1 cellular context compared by ENCODE assay signal in the genomic region with DNA sequence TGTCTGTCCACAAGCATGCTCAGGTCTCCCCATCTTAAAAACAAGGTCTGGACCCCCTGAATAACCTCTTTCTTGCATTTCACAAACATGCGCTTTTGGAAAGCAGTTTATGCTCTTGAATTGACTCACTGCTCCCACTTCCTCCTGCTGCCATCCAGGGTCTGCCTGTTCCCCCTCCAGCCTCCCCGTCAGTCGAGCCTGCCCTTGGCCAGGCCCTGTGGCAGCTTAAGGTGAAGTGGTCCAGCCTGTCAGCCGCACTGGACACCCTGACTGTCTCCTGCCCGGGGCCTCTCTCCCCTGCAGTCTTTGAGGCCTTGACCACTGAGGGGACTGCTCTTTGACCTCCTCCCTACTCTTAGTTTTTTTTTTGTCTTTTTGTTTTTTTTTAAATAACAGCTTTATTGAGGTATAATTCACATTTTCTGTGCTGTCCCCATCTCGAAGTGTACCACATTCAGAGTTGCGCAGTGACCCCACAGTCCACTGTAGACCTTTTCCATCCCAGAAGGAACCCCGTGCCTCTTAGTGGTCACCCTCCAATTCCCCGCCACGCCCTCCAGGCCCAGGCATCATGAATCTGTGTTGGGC.
TF ChIP-seq lines count a peak whose summit lies in the region.

No MANE protein-coding gene starts in this region.

TF ChIP-seq in GM12878, 131 proteins besides CTCF, POLR2A, EP300 and RAD21 (continues in another document):
- TF ChIP-seq, protein P1, sequence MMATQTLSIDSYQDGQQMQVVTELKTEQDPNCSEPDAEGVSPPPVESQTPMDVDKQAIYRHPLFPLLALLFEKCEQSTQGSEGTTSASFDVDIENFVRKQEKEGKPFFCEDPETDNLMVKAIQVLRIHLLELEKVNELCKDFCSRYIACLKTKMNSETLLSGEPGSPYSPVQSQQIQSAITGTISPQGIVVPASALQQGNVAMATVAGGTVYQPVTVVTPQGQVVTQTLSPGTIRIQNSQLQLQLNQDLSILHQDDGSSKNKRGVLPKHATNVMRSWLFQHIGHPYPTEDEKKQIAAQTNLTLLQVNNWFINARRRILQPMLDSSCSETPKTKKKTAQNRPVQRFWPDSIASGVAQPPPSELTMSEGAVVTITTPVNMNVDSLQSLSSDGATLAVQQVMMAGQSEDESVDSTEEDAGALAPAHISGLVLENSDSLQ (IDR thresholded peaks at IDR 0.05), result peak; percentile 38; the same call in 1 of the 2 replicates
- no peak for TF ChIP-seq MAX (IDR thresholded peaks at IDR 0.05; ENCODE audit: low read depth, low read length)
- TF ChIP-seq BACH1 (IDR thresholded peaks at IDR 0.05; ENCODE audit: borderline replicate concordance), result no peak
- no peak; the same call in 1 of the 2 replicates for TF ChIP-seq ESRRA (IDR thresholded peaks at IDR 0.05; ENCODE audit: low read length)
- no peak; the same call in 1 of the 2 replicates for TF ChIP-seq NBN (IDR thresholded peaks at IDR 0.05)
- TF ChIP-seq EGR1 (IDR thresholded peaks at IDR 0.05; ENCODE audit: borderline replicate concordance in 1 of 2, low read depth in 2 of 2, low read length in 2 of 2), result 0 out of 3 replicates have a peak, but pooled peaks of 1 of the 2 experiments have one; percentile 9
- no peak for TF ChIP-seq PBX3 (IDR thresholded peaks at IDR 0.05; ENCODE audit: insufficient replicate concordance, low read depth, low read length)
- no peak for TF ChIP-seq STAT3 (IDR thresholded peaks at IDR 0.05; ENCODE audit: low read depth, low read length)
- TF ChIP-seq POU2F2 (IDR thresholded peaks at IDR 0.05; ENCODE audit: borderline replicate concordance, low read depth, low read length), result no peak; the same call in 2 of the 3 replicates
- TF ChIP-seq ZZZ3 (IDR thresholded peaks at IDR 0.05; ENCODE audit: control insufficient read depth, insufficient read length, low read depth), result no peak
- TF ChIP-seq YBX1 (IDR thresholded peaks at IDR 0.05), result no peak
- peak; percentile 3; the same call in 1 of the 2 replicates for TF ChIP-seq TCF3 (IDR thresholded peaks at IDR 0.05; ENCODE audit: borderline replicate concordance, insufficient read depth, low read depth, low read length)
- TF ChIP-seq CREB1 (IDR thresholded peaks at IDR 0.05; ENCODE audit: low read depth), result no peak
- TF ChIP-seq, protein P2, sequence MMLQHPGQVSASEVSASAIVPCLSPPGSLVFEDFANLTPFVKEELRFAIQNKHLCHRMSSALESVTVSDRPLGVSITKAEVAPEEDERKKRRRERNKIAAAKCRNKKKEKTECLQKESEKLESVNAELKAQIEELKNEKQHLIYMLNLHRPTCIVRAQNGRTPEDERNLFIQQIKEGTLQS (IDR thresholded peaks at IDR 0.05; ENCODE audit: borderline replicate concordance, extremely low read depth, low read depth, low read length), result no peak
- no peak for TF ChIP-seq SKIL (IDR thresholded peaks at IDR 0.05; ENCODE audit: low read depth, poor library complexity, severe bottlenecking)
- peak; percentile 52; the same call in 1 of the 2 replicates for TF ChIP-seq EED (IDR thresholded peaks at IDR 0.05; ENCODE audit: low read depth)
- TF ChIP-seq EZH2 (IDR thresholded peaks at IDR 0.05; ENCODE audit: borderline replicate concordance, control insufficient read depth, low read depth, low read length), result no peak
- TF ChIP-seq PAX5 (IDR thresholded peaks at IDR 0.05; ENCODE audit: borderline replicate concordance, low read depth, low read length), result 0 out of 2 replicates have a peak, but pooled peaks have one; percentile 47
- no peak for TF ChIP-seq ZBTB4 (CRISPR knock-in tag; IDR thresholded peaks at IDR 0.05)
- no peak for TF ChIP-seq ZNF207 (IDR thresholded peaks at IDR 0.05; ENCODE audit: borderline replicate concordance)
- no peak for TF ChIP-seq FOS (IDR thresholded peaks at IDR 0.05; ENCODE audit: borderline replicate concordance, extremely low read depth, insufficient read length)
- TF ChIP-seq NR2C1 (IDR thresholded peaks at IDR 0.05), result no peak
- TF ChIP-seq ATF7 (IDR thresholded peaks at IDR 0.05; ENCODE audit: low read depth), result no peak
- TF ChIP-seq, protein P3, sequence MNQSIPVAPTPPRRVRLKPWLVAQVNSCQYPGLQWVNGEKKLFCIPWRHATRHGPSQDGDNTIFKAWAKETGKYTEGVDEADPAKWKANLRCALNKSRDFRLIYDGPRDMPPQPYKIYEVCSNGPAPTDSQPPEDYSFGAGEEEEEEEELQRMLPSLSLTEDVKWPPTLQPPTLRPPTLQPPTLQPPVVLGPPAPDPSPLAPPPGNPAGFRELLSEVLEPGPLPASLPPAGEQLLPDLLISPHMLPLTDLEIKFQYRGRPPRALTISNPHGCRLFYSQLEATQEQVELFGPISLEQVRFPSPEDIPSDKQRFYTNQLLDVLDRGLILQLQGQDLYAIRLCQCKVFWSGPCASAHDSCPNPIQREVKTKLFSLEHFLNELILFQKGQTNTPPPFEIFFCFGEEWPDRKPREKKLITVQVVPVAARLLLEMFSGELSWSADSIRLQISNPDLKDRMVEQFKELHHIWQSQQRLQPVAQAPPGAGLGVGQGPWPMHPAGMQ (IDR thresholded peaks at IDR 0.05; ENCODE audit: borderline replicate concordance), result no peak
- no peak for TF ChIP-seq KAT2A (conservative IDR thresholded peaks at IDR 0.05; ENCODE audit: control insufficient read depth, low read depth, low read length)
- no peak for TF ChIP-seq ZNF24 (IDR thresholded peaks at IDR 0.05)
- TF ChIP-seq IKZF1 (conservative IDR thresholded peaks at IDR 0.05), result no peak; the same call in 1 of the 2 replicates
- TF ChIP-seq, protein P4, sequence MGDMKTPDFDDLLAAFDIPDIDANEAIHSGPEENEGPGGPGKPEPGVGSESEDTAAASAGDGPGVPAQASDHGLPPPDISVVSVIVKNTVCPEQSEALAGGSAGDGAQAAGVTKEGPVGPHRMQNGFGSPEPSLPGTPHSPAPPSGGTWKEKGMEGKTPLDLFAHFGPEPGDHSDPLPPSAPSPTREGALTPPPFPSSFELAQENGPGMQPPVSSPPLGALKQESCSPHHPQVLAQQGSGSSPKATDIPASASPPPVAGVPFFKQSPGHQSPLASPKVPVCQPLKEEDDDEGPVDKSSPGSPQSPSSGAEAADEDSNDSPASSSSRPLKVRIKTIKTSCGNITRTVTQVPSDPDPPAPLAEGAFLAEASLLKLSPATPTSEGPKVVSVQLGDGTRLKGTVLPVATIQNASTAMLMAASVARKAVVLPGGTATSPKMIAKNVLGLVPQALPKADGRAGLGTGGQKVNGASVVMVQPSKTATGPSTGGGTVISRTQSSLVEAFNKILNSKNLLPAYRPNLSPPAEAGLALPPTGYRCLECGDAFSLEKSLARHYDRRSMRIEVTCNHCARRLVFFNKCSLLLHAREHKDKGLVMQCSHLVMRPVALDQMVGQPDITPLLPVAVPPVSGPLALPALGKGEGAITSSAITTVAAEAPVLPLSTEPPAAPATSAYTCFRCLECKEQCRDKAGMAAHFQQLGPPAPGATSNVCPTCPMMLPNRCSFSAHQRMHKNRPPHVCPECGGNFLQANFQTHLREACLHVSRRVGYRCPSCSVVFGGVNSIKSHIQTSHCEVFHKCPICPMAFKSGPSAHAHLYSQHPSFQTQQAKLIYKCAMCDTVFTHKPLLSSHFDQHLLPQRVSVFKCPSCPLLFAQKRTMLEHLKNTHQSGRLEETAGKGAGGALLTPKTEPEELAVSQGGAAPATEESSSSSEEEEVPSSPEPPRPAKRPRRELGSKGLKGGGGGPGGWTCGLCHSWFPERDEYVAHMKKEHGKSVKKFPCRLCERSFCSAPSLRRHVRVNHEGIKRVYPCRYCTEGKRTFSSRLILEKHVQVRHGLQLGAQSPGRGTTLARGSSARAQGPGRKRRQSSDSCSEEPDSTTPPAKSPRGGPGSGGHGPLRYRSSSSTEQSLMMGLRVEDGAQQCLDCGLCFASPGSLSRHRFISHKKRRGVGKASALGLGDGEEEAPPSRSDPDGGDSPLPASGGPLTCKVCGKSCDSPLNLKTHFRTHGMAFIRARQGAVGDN (IDR thresholded peaks at IDR 0.05), result no peak; the same call in 1 of the 2 replicates
- TF ChIP-seq JUNB (IDR thresholded peaks at IDR 0.05), result peak; percentile 85
- no peak for TF ChIP-seq FOXK2 (IDR thresholded peaks at IDR 0.05)
- 0 out of 2 replicates have a peak, but pooled peaks have one; percentile 22 for TF ChIP-seq RB1 (IDR thresholded peaks at IDR 0.05; ENCODE audit: borderline replicate concordance)
- TF ChIP-seq, protein P5, sequence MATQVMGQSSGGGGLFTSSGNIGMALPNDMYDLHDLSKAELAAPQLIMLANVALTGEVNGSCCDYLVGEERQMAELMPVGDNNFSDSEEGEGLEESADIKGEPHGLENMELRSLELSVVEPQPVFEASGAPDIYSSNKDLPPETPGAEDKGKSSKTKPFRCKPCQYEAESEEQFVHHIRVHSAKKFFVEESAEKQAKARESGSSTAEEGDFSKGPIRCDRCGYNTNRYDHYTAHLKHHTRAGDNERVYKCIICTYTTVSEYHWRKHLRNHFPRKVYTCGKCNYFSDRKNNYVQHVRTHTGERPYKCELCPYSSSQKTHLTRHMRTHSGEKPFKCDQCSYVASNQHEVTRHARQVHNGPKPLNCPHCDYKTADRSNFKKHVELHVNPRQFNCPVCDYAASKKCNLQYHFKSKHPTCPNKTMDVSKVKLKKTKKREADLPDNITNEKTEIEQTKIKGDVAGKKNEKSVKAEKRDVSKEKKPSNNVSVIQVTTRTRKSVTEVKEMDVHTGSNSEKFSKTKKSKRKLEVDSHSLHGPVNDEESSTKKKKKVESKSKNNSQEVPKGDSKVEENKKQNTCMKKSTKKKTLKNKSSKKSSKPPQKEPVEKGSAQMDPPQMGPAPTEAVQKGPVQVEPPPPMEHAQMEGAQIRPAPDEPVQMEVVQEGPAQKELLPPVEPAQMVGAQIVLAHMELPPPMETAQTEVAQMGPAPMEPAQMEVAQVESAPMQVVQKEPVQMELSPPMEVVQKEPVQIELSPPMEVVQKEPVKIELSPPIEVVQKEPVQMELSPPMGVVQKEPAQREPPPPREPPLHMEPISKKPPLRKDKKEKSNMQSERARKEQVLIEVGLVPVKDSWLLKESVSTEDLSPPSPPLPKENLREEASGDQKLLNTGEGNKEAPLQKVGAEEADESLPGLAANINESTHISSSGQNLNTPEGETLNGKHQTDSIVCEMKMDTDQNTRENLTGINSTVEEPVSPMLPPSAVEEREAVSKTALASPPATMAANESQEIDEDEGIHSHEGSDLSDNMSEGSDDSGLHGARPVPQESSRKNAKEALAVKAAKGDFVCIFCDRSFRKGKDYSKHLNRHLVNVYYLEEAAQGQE (IDR thresholded peaks at IDR 0.05; ENCODE audit: low read depth, low read length), result no peak
- no peak for TF ChIP-seq TBL1XR1 (IDR thresholded peaks at IDR 0.05; ENCODE audit: low read depth, low read length)
- TF ChIP-seq NRF1 (conservative IDR thresholded peaks at IDR 0.05; ENCODE audit: low read depth, low read length), result no peak
- no peak for TF ChIP-seq SUZ12 (IDR thresholded peaks at IDR 0.05; ENCODE audit: unreplicated experiment)
- TF ChIP-seq DPF2 (IDR thresholded peaks at IDR 0.05), result peak; percentile 92
- TF ChIP-seq NFIC (IDR thresholded peaks at IDR 0.05; ENCODE audit: low read depth, low read length), result no peak
